16 cellular contexts compared by ENCODE assay signal in the genomic region with DNA sequence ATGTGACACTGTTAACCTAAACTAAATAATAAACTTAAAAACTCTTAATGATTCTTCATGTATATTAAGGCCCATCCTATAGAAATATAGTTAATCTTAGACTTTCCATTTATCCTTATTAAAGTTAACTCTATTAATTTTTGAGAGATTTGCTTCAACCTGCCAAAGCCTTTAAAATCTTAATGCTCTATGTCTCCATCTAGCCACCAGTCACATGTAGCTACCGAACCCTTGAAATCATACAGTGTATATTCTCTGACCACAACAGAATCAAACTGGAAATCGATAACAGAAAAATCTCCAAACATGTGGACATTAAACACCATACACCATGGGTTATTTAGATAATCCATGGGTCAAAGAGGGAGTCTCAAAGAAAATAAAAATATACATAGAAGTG. TPM values are rescaled to one million over a fixed set of nuclear protein-coding genes. Genes with fewer than 3 reads are reported as not detected.
DNase-seq lines count a peak whose midpoint lies in the region; ATAC-seq and TF ChIP-seq lines count a peak whose summit lies in the region.
"Had no signal": no experiment of that assay in that cellular context is flagged by ENCODE, and none has a peak within 500 bp of the region (broad histone marks: within the 10 kb centered on the region; RNA-seq: fewer than 3 reads in every experiment).

No MANE protein-coding gene starts in this region.

- no peaks in the 10 kb centered on the region for H3K79me2 ChIP-seq in OCI-LY1 (ENCODE audit: insufficient read depth, low read length)

- H3K27ac ChIP-seq in OCI-LY1 (ENCODE audit: low read depth, low read length, poor library complexity, severe bottlenecking) = no peak overlapping the region
- H3K27ac ChIP-seq: epithelial cell of prostate had no signal

- H3K4me1 Mint-ChIP-seq in chondrocyte (ENCODE audit: low read depth) = peaks cover 21% of the 10 kb centered on the region
- H3K4me1 Mint-ChIP-seq: CD8-positive, alpha-beta memory T cell; T-helper 17 cell had no signal

- H3K27ac Mint-ChIP-seq in chondrocyte (ENCODE audit: unreplicated experiment) = peak overlapping the region; percentile 28
- H3K27ac Mint-ChIP-seq: activated T-helper 1 cell treated with anti-CD3 and anti-CD28 coated beads, Interleukin-12 subunit alpha, Interleukin-12 subunit beta, Interleukin-2, Interleukin-4 antibody, amounts not matched to agents 30 ng/mL and 10 ng/mL and 1 ng/mL, durations not matched to agents 14 hours and 24 hours and 36 hours; CD8-positive, alpha-beta memory T cell; natural killer cell treated with Interleukin-12 subunit alpha and Interleukin-12 subunit beta and Interleukin-15 and Interleukin-18, amount 100 ng/mL, for 72 hours; T-helper 17 cell had no signal

- peaks cover 3% of the 10 kb centered on the region; the same call in 1 of the 2 replicates for H3K9me2 ChIP-seq in OCI-LY1 (ENCODE audit: low read depth, low read length)

- no peaks in the 10 kb centered on the region for H4K20me1 ChIP-seq in OCI-LY1 (ENCODE audit: insufficient read depth, low read length)

- H3K36me3 ChIP-seq in OCI-LY1 (ENCODE audit: insufficient read depth, low read length) = no peaks in the 10 kb centered on the region

- no peaks in the 10 kb centered on the region for H3K4me1 ChIP-seq in OCI-LY1 (ENCODE audit: insufficient read depth, low read length, severe bottlenecking)

- no peaks in the 10 kb centered on the region for H3K27me3 ChIP-seq in OCI-LY1 (ENCODE audit: insufficient read depth, low read length)

- peaks cover 2% of the 10 kb centered on the region for H3K27me3 Mint-ChIP-seq in chondrocyte (ENCODE audit: low read depth)
- H3K27me3 Mint-ChIP-seq: CD8-positive, alpha-beta memory T cell; natural killer cell treated with Interleukin-12 subunit alpha and Interleukin-12 subunit beta and Interleukin-15 and Interleukin-18, amount 100 ng/mL, for 72 hours; T-helper 17 cell had no signal

- no peak overlapping the region for H2AFZ ChIP-seq in OCI-LY1 (ENCODE audit: low read length)

- peak; percentile 13 for DNase-seq in EH (ENCODE audit: low read depth)
- DNase-seq in chondrocyte (ENCODE audit: low spot score) = no peak
- DNase-seq in myocyte (ENCODE audit: low read depth) = peak; percentile 14
- DNase-seq in GDM1 (lab: John Stamatoyannopoulos, UW) = no peak
- DNase-seq in COLO668 (lab: John Stamatoyannopoulos, UW; ENCODE audit: unreplicated experiment) = no peak
- DNase-seq: CD8-positive, alpha-beta memory T cell; GF-D8; NCI-H1105 treated with DMSO at 0.1 percent for 48 hours; T-helper 17 cell had no signal

- H3K4me3 Mint-ChIP-seq in chondrocyte (ENCODE audit: unreplicated experiment) = no peak overlapping the region
- H3K4me3 Mint-ChIP-seq: activated T-helper 1 cell treated with anti-CD3 and anti-CD28 coated beads, Interleukin-12 subunit alpha, Interleukin-12 subunit beta, Interleukin-2, Interleukin-4 antibody, amounts not matched to agents 30 ng/mL and 10 ng/mL and 1 ng/mL, durations not matched to agents 14 hours and 24 hours and 36 hours; CD8-positive, alpha-beta memory T cell; natural killer cell treated with Interleukin-12 subunit alpha and Interleukin-12 subunit beta and Interleukin-15 and Interleukin-18, amount 100 ng/mL, for 72 hours; T-helper 17 cell had no signal

- H3K36me3 Mint-ChIP-seq in chondrocyte (ENCODE audit: low read depth) = no peaks in the 10 kb centered on the region
- H3K36me3 Mint-ChIP-seq: CD8-positive, alpha-beta memory T cell; natural killer cell treated with Interleukin-12 subunit alpha and Interleukin-12 subunit beta and Interleukin-15 and Interleukin-18, amount 100 ng/mL, for 72 hours had no signal

- H3K9me3 ChIP-seq in OCI-LY1 (ENCODE audit: low read length) = no peaks in the 10 kb centered on the region

- ATAC-seq in HG03342 (IDR thresholded peaks at IDR 0.05; ENCODE audit: unreplicated experiment) (no peak), GM21447 (IDR thresholded peaks at IDR 0.05; ENCODE audit: unreplicated experiment) (no peak)
- ATAC-seq: natural killer cell treated with Interleukin-12 subunit alpha and Interleukin-12 subunit beta and Interleukin-15 and Interleukin-18, amount 100 ng/mL, for 72 hours; T-helper 17 cell had no signal

- H3K9me3 Mint-ChIP-seq in chondrocyte (ENCODE audit: low read depth) = peaks cover 11% of the 10 kb centered on the region
- H3K9me3 Mint-ChIP-seq: activated T-helper 1 cell treated with anti-CD3 and anti-CD28 coated beads, Interleukin-12 subunit alpha, Interleukin-12 subunit beta, Interleukin-2, Interleukin-4 antibody, amounts not matched to agents 30 ng/mL and 10 ng/mL and 1 ng/mL, durations not matched to agents 14 hours and 24 hours and 36 hours had no signal

- no peak overlapping the region for H3K9ac ChIP-seq in OCI-LY1 (ENCODE audit: low read length)

- no peak overlapping the region for H3K4me3 ChIP-seq in OCI-LY1 (ENCODE audit: low read depth, low read length, poor library complexity, severe bottlenecking)

- H3F3A ChIP-seq in OCI-LY1 (ENCODE audit: insufficient read depth, low read length) = no peaks in the 10 kb centered on the region

- no peak overlapping the region for H3K4me2 ChIP-seq in OCI-LY1 (ENCODE audit: low read length)

- peak; percentile 18; the same call in 1 of the 2 replicates for TF ChIP-seq CTCF in OCI-LY1 (IDR thresholded peaks at IDR 0.05; ENCODE audit: low read length)
- TF ChIP-seq CTCF in chondrocyte (IDR thresholded peaks at IDR 0.05) = peak; percentile 75

RNA-seq across cellular contexts. Expression of a gene that starts 51.9 kb away (rescaled TPM):
- total RNA-seq in chondrocyte (not detected in 3 replicates), myocyte (not detected in 2 replicates)
- polyA plus RNA-seq in myocyte (2012) = not detected
- total RNA-seq: activated T-helper 1 cell treated with anti-CD3 and anti-CD28 coated beads, Interleukin-12 subunit alpha, Interleukin-12 subunit beta, Interleukin-2, Interleukin-4 antibody, amounts not matched to agents 30 ng/mL and 10 ng/mL and 1 ng/mL, durations not matched to agents 14 hours and 24 hours and 36 hours; CD8-positive, alpha-beta memory T cell; lower leg skin; natural killer cell treated with Interleukin-12 subunit alpha and Interleukin-12 subunit beta and Interleukin-15 and Interleukin-18, amount 100 ng/mL, for 72 hours; T-helper 17 cell had no signal
- polyA plus RNA-seq: CD8-positive, alpha-beta memory T cell had no signal

RNA-seq across cellular contexts. Expression of a gene that starts 52.5 kb away (rescaled TPM):
- total RNA-seq in chondrocyte = 0.62 to 1.6 TPM (median 0.90 TPM) in 3 replicates
- not detected in 2 replicates for total RNA-seq in myocyte
- polyA plus RNA-seq in myocyte (2012) = not detected
- total RNA-seq: activated T-helper 1 cell treated with anti-CD3 and anti-CD28 coated beads, Interleukin-12 subunit alpha, Interleukin-12 subunit beta, Interleukin-2, Interleukin-4 antibody, amounts not matched to agents 30 ng/mL and 10 ng/mL and 1 ng/mL, durations not matched to agents 14 hours and 24 hours and 36 hours; CD8-positive, alpha-beta memory T cell; natural killer cell treated with Interleukin-12 subunit alpha and Interleukin-12 subunit beta and Interleukin-15 and Interleukin-18, amount 100 ng/mL, for 72 hours; T-helper 17 cell had no signal
- polyA plus RNA-seq: CD8-positive, alpha-beta memory T cell had no signal

Comparison
In these comparisons a context has a peak if more than half of its experiments do, and no peak if none do; other contexts are left out.
1. DNase-seq: peak in EH (single experiment) and myocyte (single experiment); none in chondrocyte (single experiment), GDM1 (single experiment) and COLO668 (single experiment).